In the genomic region with DNA sequence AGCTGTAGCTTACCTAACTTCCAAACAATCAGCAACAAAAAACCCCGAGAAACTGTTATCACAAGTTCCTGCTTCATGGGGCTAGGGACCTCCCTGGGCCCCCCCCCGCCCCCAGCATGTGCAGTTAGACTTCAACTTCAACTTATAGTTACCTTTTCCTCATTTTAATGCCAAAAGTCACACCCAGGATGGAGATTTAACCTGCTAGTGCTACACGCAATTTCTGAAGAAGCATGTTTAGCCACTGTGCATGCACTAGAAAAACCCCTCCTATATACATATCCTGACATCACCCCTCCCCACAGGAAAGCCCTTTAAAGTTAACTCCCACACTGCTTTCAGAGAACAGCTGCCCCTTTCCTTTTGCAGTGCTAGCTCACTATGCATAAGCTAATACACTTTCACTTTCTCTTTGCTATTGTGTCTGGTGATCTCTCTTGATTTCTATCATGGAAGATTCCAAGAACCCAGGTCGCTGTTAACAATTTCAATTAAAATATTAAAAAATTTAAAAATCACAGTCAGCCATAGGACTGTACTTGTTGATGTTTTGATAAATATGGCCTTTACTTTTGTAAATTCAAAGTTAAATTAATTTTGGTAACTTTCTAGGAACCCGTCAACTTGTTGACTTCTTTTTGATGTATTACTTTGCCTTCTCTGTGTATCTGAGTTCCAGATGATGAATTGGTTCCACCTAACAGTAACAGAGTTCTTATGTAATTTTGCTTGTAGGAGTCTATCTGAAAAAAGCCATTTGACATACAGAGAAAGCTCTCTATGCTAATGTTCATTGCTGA, we compare ENCODE assay signal across 8 cellular contexts.
A peak's percentile ranks its signal among the peaks of the same experiment; 100 is the strongest.
DNase-seq lines count a peak whose midpoint lies in the region; ATAC-seq and TF ChIP-seq lines count a peak whose summit lies in the region.

No MANE protein-coding gene starts in this region.

- no peak for TF ChIP-seq EP300 in tibial nerve (IDR thresholded peaks at IDR 0.05)

- 47 to 48% methylated on average over 5 of the region's 5 CpGs for WGBS in tibial nerve, 2 donors

- H3K27ac ChIP-seq in breast epithelium, result peak overlapping the region in 1 of 2 donors; percentile 42
- peak overlapping the region; percentile 36 to 60 (median 47) for H3K27ac ChIP-seq in tibial nerve

- H3K4me1 ChIP-seq in breast epithelium (peaks cover 0 to 6% of the 10 kb centered on the region in 2 donors), mononuclear cell (ENCODE audit: insufficient read depth, low read length) (peaks cover 80% of the 10 kb centered on the region), tibial nerve (peaks cover 0 to 81% (median 17%) of the 10 kb centered on the region in 4 donors)

- H3K27me3 ChIP-seq in breast epithelium (no peaks in the 10 kb centered on the region), mononuclear cell (ENCODE audit: insufficient read depth, low read length) (no peaks in the 10 kb centered on the region), tibial nerve (no peaks in the 10 kb centered on the region)

- intact Hi-C loops in breast epithelium (cut with DNase I; ENCODE audit: low total_unique reads), result no loop called here

- TF ChIP-seq CTCF in breast epithelium (IDR thresholded peaks at IDR 0.05) (no peak), tibial nerve (IDR thresholded peaks at IDR 0.05) (no peak)

- H3K36me3 ChIP-seq in breast epithelium, result no peaks in the 10 kb centered on the region
- H3K36me3 ChIP-seq in tibial nerve, result peaks cover 0 to 35% (median 3%) of the 10 kb centered on the region in 3 donors

- ATAC-seq in HG03097 (IDR thresholded peaks at IDR 0.05; ENCODE audit: low FRiP score, unreplicated experiment) (peak; percentile 63), SK-N-SH treated with all-trans-retinoic acid at 6 μM for 48 hours (peak; percentile 69)

- TF ChIP-seq POLR2A in breast epithelium (IDR thresholded peaks at IDR 0.05) (no peak), tibial nerve (IDR thresholded peaks at IDR 0.05) (no peak)

- peak; percentile 46 for DNase-seq in activated gamma-delta T cell treated with Interleukin-2 at 50 U/mL for 16 hours
- DNase-seq in activated gamma-delta T cell (lab: John Stamatoyannopoulos, UW), result no peak
- no peak for DNase-seq in breast epithelium (ENCODE audit: low spot score in 2 of 2)
- no peak for DNase-seq in tibial nerve (ENCODE audit: low spot score in 2 of 2)
- no peak for DNase-seq in NCI-H146 treated with DMSO at 0.1 percent for 48 hours (lab: John Stamatoyannopoulos, UW; ENCODE audit: unreplicated experiment)

- peak overlapping the region in 2 of 3 donors; percentile 18 to 21 for H3K4me3 ChIP-seq in breast epithelium
- peak overlapping the region; percentile 7 for H3K4me3 ChIP-seq in mononuclear cell (ENCODE audit: low read length)
- H3K4me3 ChIP-seq in tibial nerve, result peak overlapping the region in 2 of 4 donors; percentile 9 to 22

- H3K9me3 ChIP-seq in breast epithelium, result no peaks in the 10 kb centered on the region
- no peaks in the 10 kb centered on the region for H3K9me3 ChIP-seq in mononuclear cell (ENCODE audit: low read depth, low read length)
- H3K9me3 ChIP-seq in tibial nerve, result no peaks in the 10 kb centered on the region

TF ChIP-seq in SK-N-SH treated with all-trans-retinoic acid at 6 μM for 48 hours, 23 proteins besides CTCF, POLR2A, EP300 and RAD21:
- TF ChIP-seq CSDC2 (CRISPR knock-in tag; IDR thresholded peaks at IDR 0.05) (no peak), ZNF565 (CRISPR knock-in tag; conservative IDR thresholded peaks at IDR 0.05; ENCODE audit: low read depth) (no peak), CREB5 (CRISPR knock-in tag; IDR thresholded peaks at IDR 0.05; ENCODE audit: low read depth) (no peak), BACH2 (CRISPR knock-in tag; IDR thresholded peaks at IDR 0.05; ENCODE audit: borderline replicate concordance) (no peak), CSRNP3 (CRISPR knock-in tag; IDR thresholded peaks at IDR 0.05) (no peak), ISL1 (CRISPR knock-in tag; IDR thresholded peaks at IDR 0.05) (no peak), RARB (CRISPR knock-in tag; IDR thresholded peaks at IDR 0.05) (no peak), ZFP3 (CRISPR knock-in tag; IDR thresholded peaks at IDR 0.05) (no peak), TCF4 (CRISPR knock-in tag; IDR thresholded peaks at IDR 0.05; ENCODE audit: borderline replicate concordance) (no peak), PPARA (CRISPR knock-in tag; IDR thresholded peaks at IDR 0.05; ENCODE audit: borderline replicate concordance) (no peak), ZNF8 (CRISPR knock-in tag; IDR thresholded peaks at IDR 0.05) (no peak), ZFP30 (CRISPR knock-in tag; IDR thresholded peaks at IDR 0.05) (no peak), ARNTL (CRISPR knock-in tag; IDR thresholded peaks at IDR 0.05; ENCODE audit: borderline replicate concordance, low read depth) (no peak), OSR1 (CRISPR knock-in tag; IDR thresholded peaks at IDR 0.05) (no peak), SNAI2 (CRISPR knock-in tag; IDR thresholded peaks at IDR 0.05) (no peak), ZC3H10 (CRISPR knock-in tag; IDR thresholded peaks at IDR 0.05) (no peak), ZNF70 (CRISPR knock-in tag; IDR thresholded peaks at IDR 0.05) (no peak), ESRRG (CRISPR knock-in tag; IDR thresholded peaks at IDR 0.05) (no peak)
- TF ChIP-seq, protein P1, sequence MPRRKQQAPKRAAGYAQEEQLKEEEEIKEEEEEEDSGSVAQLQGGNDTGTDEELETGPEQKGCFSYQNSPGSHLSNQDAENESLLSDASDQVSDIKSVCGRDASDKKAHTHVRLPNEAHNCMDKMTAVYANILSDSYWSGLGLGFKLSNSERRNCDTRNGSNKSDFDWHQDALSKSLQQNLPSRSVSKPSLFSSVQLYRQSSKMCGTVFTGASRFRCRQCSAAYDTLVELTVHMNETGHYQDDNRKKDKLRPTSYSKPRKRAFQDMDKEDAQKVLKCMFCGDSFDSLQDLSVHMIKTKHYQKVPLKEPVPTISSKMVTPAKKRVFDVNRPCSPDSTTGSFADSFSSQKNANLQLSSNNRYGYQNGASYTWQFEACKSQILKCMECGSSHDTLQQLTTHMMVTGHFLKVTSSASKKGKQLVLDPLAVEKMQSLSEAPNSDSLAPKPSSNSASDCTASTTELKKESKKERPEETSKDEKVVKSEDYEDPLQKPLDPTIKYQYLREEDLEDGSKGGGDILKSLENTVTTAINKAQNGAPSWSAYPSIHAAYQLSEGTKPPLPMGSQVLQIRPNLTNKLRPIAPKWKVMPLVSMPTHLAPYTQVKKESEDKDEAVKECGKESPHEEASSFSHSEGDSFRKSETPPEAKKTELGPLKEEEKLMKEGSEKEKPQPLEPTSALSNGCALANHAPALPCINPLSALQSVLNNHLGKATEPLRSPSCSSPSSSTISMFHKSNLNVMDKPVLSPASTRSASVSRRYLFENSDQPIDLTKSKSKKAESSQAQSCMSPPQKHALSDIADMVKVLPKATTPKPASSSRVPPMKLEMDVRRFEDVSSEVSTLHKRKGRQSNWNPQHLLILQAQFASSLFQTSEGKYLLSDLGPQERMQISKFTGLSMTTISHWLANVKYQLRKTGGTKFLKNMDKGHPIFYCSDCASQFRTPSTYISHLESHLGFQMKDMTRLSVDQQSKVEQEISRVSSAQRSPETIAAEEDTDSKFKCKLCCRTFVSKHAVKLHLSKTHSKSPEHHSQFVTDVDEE (CRISPR knock-in tag; IDR thresholded peaks at IDR 0.05), result no peak
